ENCODE assay signal across 9 cellular contexts in the genomic region with DNA sequence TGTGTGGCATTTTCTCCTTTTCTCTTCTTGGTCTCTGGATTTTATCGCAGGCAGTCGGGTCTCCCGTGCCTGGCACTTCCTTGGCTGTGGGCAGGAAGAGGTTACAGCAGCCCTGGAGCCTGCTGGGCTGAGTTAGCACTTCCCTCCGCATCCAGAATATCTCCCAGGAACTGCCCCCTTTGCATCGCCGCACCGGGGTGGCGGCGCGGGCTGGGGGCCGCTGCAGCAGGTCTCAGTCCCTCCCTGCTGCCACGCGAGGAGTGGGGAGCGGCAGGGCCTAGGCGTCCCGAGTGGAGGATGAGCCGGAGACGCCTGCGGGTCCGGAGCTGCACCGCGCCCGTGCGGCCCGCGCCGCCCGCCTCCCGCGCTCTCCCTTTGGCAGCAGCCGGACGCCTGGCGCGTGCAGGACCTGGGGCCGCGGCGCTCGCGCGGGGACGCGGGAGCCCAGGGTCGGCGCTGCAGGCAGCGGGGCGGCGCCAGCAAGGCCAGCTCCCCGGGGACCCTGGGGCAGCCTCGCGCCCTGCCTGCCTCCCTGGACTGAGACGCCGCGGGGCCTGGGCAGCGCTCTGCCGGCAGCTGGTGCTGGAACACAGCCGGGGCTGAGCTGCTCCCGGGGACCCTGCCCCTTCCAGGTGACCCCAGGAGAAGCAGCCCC.
DNase-seq lines count a peak whose midpoint lies in the region; ATAC-seq, FAIRE-seq and TF ChIP-seq lines count a peak whose summit lies in the region.
"Had no signal": no experiment of that assay in that cellular context is flagged by ENCODE, and none has a peak within 500 bp of the region (broad histone marks: within the 10 kb centered on the region; RNA-seq: fewer than 3 reads in every experiment).

No MANE protein-coding gene starts in this region.

- no peak overlapping the region for H3K9ac ChIP-seq in muscle layer of colon (ENCODE audit: low read length)

- H3K4me3 Mint-ChIP-seq in stimulated activated naive CD8-positive, alpha-beta T cell treated with anti-CD3 and anti-CD28 coated beads, Interleukin-15, amount 100 ng/mL, for 72 hours: peak overlapping the region in 1 of 2 donors; percentile 33
- no peak overlapping the region for H3K4me3 Mint-ChIP-seq in endothelial cell (ENCODE audit: unreplicated experiment)
- peak overlapping the region in 3 of 10 donors; percentile 21 to 59 (median 44) for H3K4me3 Mint-ChIP-seq in naive thymus-derived CD4-positive, alpha-beta T cell

- peak overlapping the region; percentile 44 to 46 for H3K4me3 ChIP-seq in muscle layer of colon (ENCODE audit: low read depth in 1 of 2, low read length in 2 of 2)
- H3K4me3 ChIP-seq in naive thymus-derived CD4-positive, alpha-beta T cell (ENCODE audit: low read length): no peak overlapping the region

- no peaks in the 10 kb centered on the region for H3K9me3 ChIP-seq in muscle layer of colon (ENCODE audit: low read length)
- H3K9me3 ChIP-seq in naive thymus-derived CD4-positive, alpha-beta T cell (ENCODE audit: control insufficient read depth in 2 of 3, low read length in 3 of 3): no peaks in the 10 kb centered on the region

- TF ChIP-seq CTCF in endothelial cell (IDR thresholded peaks at IDR 0.05; ENCODE audit: unreplicated experiment) (no peak), RWPE1 (conservative IDR thresholded peaks at IDR 0.05; ENCODE audit: low read depth) (no peak), D721Med (IDR thresholded peaks at IDR 0.05; ENCODE audit: insufficient read depth, missing control alignments) (no peak)

- intact Hi-C loops in naive thymus-derived CD4-positive, alpha-beta T cell (cut with micrococcal nuclease): no loop called here

- peaks cover 5% of the 10 kb centered on the region for H3K4me1 ChIP-seq in muscle layer of colon (ENCODE audit: insufficient read depth, low read length)
- H3K4me1 ChIP-seq in naive thymus-derived CD4-positive, alpha-beta T cell (ENCODE audit: control insufficient read depth in 2 of 2, insufficient read depth in 2 of 2, low read length in 2 of 2): no peaks in the 10 kb centered on the region

- CTCF ChIA-PET in naive thymus-derived CD4-positive, alpha-beta T cell (lab: Charles Lee): no interaction called here
- CTCF ChIA-PET in RWPE1 (lab: Yijun Ruan, JAX): no interaction called here

- FAIRE-seq in D721Med (lab: Jason Lieb, UNC): no peak

- DNase-seq in stimulated activated naive CD8-positive, alpha-beta T cell treated with anti-CD3 and anti-CD28 coated beads, Interleukin-15, Interleukin-2, amounts not matched to agents 100 U/mL and 50 U/mL, for 24 hours: no peak
- no peak for DNase-seq in stimulated activated naive CD8-positive, alpha-beta T cell treated with anti-CD3 and anti-CD28 coated beads, Interleukin-15, amount 100 ng/mL, for 72 hours
- DNase-seq in endothelial cell (ENCODE audit: low spot score): peak; percentile 37
- no peak for DNase-seq in naive thymus-derived CD4-positive, alpha-beta T cell
- no peak for DNase-seq in RWPE1 (ENCODE audit: low spot score)
- DNase-seq in D721Med (ENCODE audit: insufficient read length, low spot score): no peak

- H3K27ac Mint-ChIP-seq in stimulated activated naive CD8-positive, alpha-beta T cell treated with anti-CD3 and anti-CD28 coated beads, Interleukin-15, amount 100 ng/mL, for 72 hours: no peak overlapping the region
- H3K27ac Mint-ChIP-seq in endothelial cell (ENCODE audit: unreplicated experiment): no peak overlapping the region
- no peak overlapping the region for H3K27ac Mint-ChIP-seq in naive thymus-derived CD4-positive, alpha-beta T cell

- ATAC-seq in stimulated activated naive CD8-positive, alpha-beta T cell treated with anti-CD3 and anti-CD28 coated beads, Interleukin-15, Interleukin-2, amounts not matched to agents 100 U/mL and 50 U/mL, for 24 hours: peak; percentile 9
- ATAC-seq in stimulated activated naive CD8-positive, alpha-beta T cell treated with anti-CD3 and anti-CD28 coated beads, Interleukin-15, amount 100 ng/mL, for 72 hours: no peak
- no peak for ATAC-seq in naive thymus-derived CD4-positive, alpha-beta T cell
- no peak for ATAC-seq in HG03521 (IDR thresholded peaks at IDR 0.05; ENCODE audit: unreplicated experiment)
- ATAC-seq: esophagus mucosa had no signal

- peaks cover 4% of the 10 kb centered on the region for H3K27me3 Mint-ChIP-seq in stimulated activated naive CD8-positive, alpha-beta T cell treated with anti-CD3 and anti-CD28 coated beads, Interleukin-15, amount 100 ng/mL, for 72 hours
- peaks cover 3% of the 10 kb centered on the region for H3K27me3 Mint-ChIP-seq in endothelial cell (ENCODE audit: unreplicated experiment)
- H3K27me3 Mint-ChIP-seq in naive thymus-derived CD4-positive, alpha-beta T cell: peaks cover 15 to 47% (median 25%) of the 10 kb centered on the region in 5 donors

- H3K36me3 ChIP-seq in muscle layer of colon (ENCODE audit: insufficient read depth, low read length): no peaks in the 10 kb centered on the region
- H3K36me3 ChIP-seq in naive thymus-derived CD4-positive, alpha-beta T cell (ENCODE audit: control insufficient read depth in 2 of 3, insufficient read depth in 3 of 3, low read length in 3 of 3): no peaks in the 10 kb centered on the region

- no peak overlapping the region for H3K27ac ChIP-seq in muscle layer of colon (ENCODE audit: low read depth, low read length)
- no peak overlapping the region for H3K27ac ChIP-seq in naive thymus-derived CD4-positive, alpha-beta T cell (ENCODE audit: low read depth, low read length)
- H3K27ac ChIP-seq in RWPE1: no peak overlapping the region

- peaks cover 14% of the 10 kb centered on the region for H3K4me1 Mint-ChIP-seq in stimulated activated naive CD8-positive, alpha-beta T cell treated with anti-CD3 and anti-CD28 coated beads, Interleukin-15, amount 100 ng/mL, for 72 hours
- no peaks in the 10 kb centered on the region for H3K4me1 Mint-ChIP-seq in endothelial cell (ENCODE audit: unreplicated experiment)
- peaks cover 0 to 20% (median 4%) of the 10 kb centered on the region in 7 donors for H3K4me1 Mint-ChIP-seq in naive thymus-derived CD4-positive, alpha-beta T cell

- peaks cover 10 to 13% of the 10 kb centered on the region in 2 donors for H3K27me3 ChIP-seq in muscle layer of colon (ENCODE audit: control insufficient read depth in 1 of 2, insufficient read depth in 2 of 2, low read length in 2 of 2)
- peaks cover 4 to 10% of the 10 kb centered on the region in 2 donors for H3K27me3 ChIP-seq in naive thymus-derived CD4-positive, alpha-beta T cell (ENCODE audit: control insufficient read depth in 2 of 2, insufficient read depth in 2 of 2, low read length in 2 of 2)

- no peaks in the 10 kb centered on the region for H3K9me3 Mint-ChIP-seq in stimulated activated naive CD8-positive, alpha-beta T cell treated with anti-CD3 and anti-CD28 coated beads, Interleukin-15, amount 100 ng/mL, for 72 hours
- no peaks in the 10 kb centered on the region for H3K9me3 Mint-ChIP-seq in endothelial cell (ENCODE audit: unreplicated experiment)
- H3K9me3 Mint-ChIP-seq in naive thymus-derived CD4-positive, alpha-beta T cell: peaks cover 0 to 13% (median 5%) of the 10 kb centered on the region in 11 donors

- H3K36me3 Mint-ChIP-seq in endothelial cell (ENCODE audit: low read depth, unreplicated experiment): no peaks in the 10 kb centered on the region
- no peaks in the 10 kb centered on the region for H3K36me3 Mint-ChIP-seq in naive thymus-derived CD4-positive, alpha-beta T cell

- POLR2A ChIA-PET in naive thymus-derived CD4-positive, alpha-beta T cell (lab: Charles Lee): no interaction called here
- POLR2A ChIA-PET in RWPE1 (lab: Yijun Ruan, JAX; ENCODE audit: low non-redundant PET): no interaction called here
